ENCODE assay signal across 3 cellular contexts in genomic region chr10:78017856-78018255, GRCh38.
"Had no signal": no experiment of that assay in that cellular context is flagged by ENCODE, and none has a peak within 500 bp of the region (broad histone marks: within the 10 kb centered on the region; RNA-seq: fewer than 3 reads in every experiment).

No MANE protein-coding gene starts in this region.

- ATAC-seq: GM12878 had no signal

- H3K4me3 ChIP-seq: GM12878 had no signal

- DNase-seq: GDM1, GF-D8 had no signal
